In the genomic region with DNA sequence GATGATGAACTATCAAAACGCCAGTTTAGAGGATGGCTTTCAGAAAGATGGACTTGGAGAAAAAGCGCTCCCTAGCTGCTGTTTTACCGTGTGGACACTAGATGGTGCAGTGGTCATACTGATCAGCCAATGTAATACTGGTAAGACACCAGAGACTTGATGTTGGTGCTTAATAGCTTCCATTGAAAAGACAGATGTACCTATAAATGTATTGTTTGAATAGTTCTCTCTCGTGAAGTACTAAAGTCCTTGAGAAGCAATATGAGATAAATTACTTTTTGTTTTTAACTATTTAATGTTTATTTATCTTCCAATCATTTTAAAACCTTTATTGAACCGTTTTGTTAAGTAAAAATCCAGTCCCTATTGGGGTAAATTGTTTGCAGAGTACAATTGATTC, we compare ENCODE assay signal across 8 cellular contexts.
DNase-seq lines count a peak whose midpoint lies in the region; ATAC-seq and TF ChIP-seq lines count a peak whose summit lies in the region.

No MANE protein-coding gene starts in this region.

- no peaks in the 10 kb centered on the region for H3K36me3 Mint-ChIP-seq in activated naive CD8-positive, alpha-beta T cell treated with anti-CD3 and anti-CD28 coated beads for 36 hours

- H3K4me3 Mint-ChIP-seq in activated naive CD8-positive, alpha-beta T cell treated with anti-CD3 and anti-CD28 coated beads for 36 hours = no peak overlapping the region

- H3K36me3 ChIP-seq in GM06990 (ENCODE audit: control insufficient read depth, insufficient read depth, low read length) (no peaks in the 10 kb centered on the region), PC-9 (ENCODE audit: low read depth) (no peaks in the 10 kb centered on the region), prostate gland (no peaks in the 10 kb centered on the region)

- no peak overlapping the region for H3K27ac ChIP-seq in PC-9
- no peak overlapping the region for H3K27ac ChIP-seq in prostate gland

- H3K4me1 Mint-ChIP-seq in activated naive CD8-positive, alpha-beta T cell treated with anti-CD3 and anti-CD28 coated beads for 36 hours = no peaks in the 10 kb centered on the region

- no peaks in the 10 kb centered on the region; the same call in 1 of the 2 replicates for H4K20me1 ChIP-seq in PC-9 (ENCODE audit: insufficient read depth)

- BruUV-seq in PC-9 (replicated peaks; lab: Mats Ljungman, UMichigan) = no TSS peak

- H3K27me3 ChIP-seq in GM06990 (replicated peaks; ENCODE audit: control insufficient read depth, insufficient read depth, low read length) = no peaks in the 10 kb centered on the region
- no peaks in the 10 kb centered on the region for H3K27me3 ChIP-seq in PC-9 (ENCODE audit: insufficient read depth, low read depth)
- no peaks in the 10 kb centered on the region for H3K27me3 ChIP-seq in prostate gland (replicated peaks; ENCODE audit: insufficient read depth)

- peak; percentile 89 for ATAC-seq in GM21786 (IDR thresholded peaks at IDR 0.05; ENCODE audit: unreplicated experiment)
- peak; percentile 90 for ATAC-seq in Right ventricle myocardium inferior

- H3K79me2 ChIP-seq in PC-9 (ENCODE audit: low read depth) = no peaks in the 10 kb centered on the region

- TF ChIP-seq POLR2A in prostate gland (IDR thresholded peaks at IDR 0.05) = no peak

- H3K9me3 ChIP-seq in PC-9 (ENCODE audit: insufficient read depth, low read depth) (0 out of 2 replicates have a peak, but pooled peaks cover 3% of the 10 kb centered on the region), prostate gland (no peaks in the 10 kb centered on the region)

- intact Hi-C loops in PC-9 (cut with micrococcal nuclease; ENCODE audit: unreplicated experiment) (loop anchor here (1.0 to 2.0 kb wide), 3 partner anchors 97 to 438 kb away; partner anchors contain the start of gene LTV1), Right ventricle myocardium inferior (cut with DNase I) (loop anchor here (1.0 to 5.0 kb wide), 3 partner anchors 267 to 802 kb away; partner anchors contain the start of gene LTV1), prostate gland (cut with DNase I) (loop anchor here (1.0 to 5.0 kb wide), 2 partner anchors 267 to 438 kb away; partner anchors contain the start of gene LTV1)

- DNase-seq in GM06990 (ENCODE audit: extremely low read depth, insufficient read length) = peak; percentile 32
- peak; percentile 87 to 88 for DNase-seq in Kasumi-1 (lab: John Stamatoyannopoulos, UW)
- peak; percentile 48 to 56 for DNase-seq in PC-9
- DNase-seq in activated naive CD8-positive, alpha-beta T cell treated with anti-CD3 and anti-CD28 coated beads for 36 hours = peak; percentile 42
- no peak for DNase-seq in Right ventricle myocardium inferior (ENCODE audit: missing footprints)
- peak; percentile 66 for DNase-seq in prostate gland (ENCODE audit: low spot score)
- DNase-seq in mesenteric fat pad (ENCODE audit: low spot score) = no peak

- CTCF ChIA-PET in PC-9 (lab: Charles Lee) = interaction anchor here (0.6 to 1.3 kb wide), 4 partner anchors 31 to 1101 kb away, joined by 3 to 10 read pairs (median 4); no protein-coding TSS in a partner anchor

- H3K9me3 Mint-ChIP-seq in activated naive CD8-positive, alpha-beta T cell treated with anti-CD3 and anti-CD28 coated beads for 36 hours = no peaks in the 10 kb centered on the region

- no peaks in the 10 kb centered on the region for H3K9me2 ChIP-seq in PC-9 (ENCODE audit: insufficient read depth)

- TF ChIP-seq CTCF in GM06990 (IDR thresholded peaks at IDR 0.05; ENCODE audit: insufficient read depth, low read length, poor library complexity, severe bottlenecking) (peak; percentile 80), PC-9 (conservative IDR thresholded peaks at IDR 0.05) (peak; percentile 93), prostate gland (IDR thresholded peaks at IDR 0.05) (peak; percentile 72 to 91 (median 86))

- no peaks in the 10 kb centered on the region for H3F3A ChIP-seq in PC-9 (ENCODE audit: insufficient read depth, low read depth)

- H2AFZ ChIP-seq in PC-9 = no peak overlapping the region

- 4% methylated on average over 5 of the region's 5 CpGs for WGBS in prostate gland

- H3K4me3 ChIP-seq in GM06990 (replicated peaks; ENCODE audit: low read depth, low read length) (no peak overlapping the region), PC-9 (no peak overlapping the region), prostate gland (no peak overlapping the region)

- no peaks in the 10 kb centered on the region for H3K4me1 ChIP-seq in PC-9 (replicated peaks; ENCODE audit: insufficient read depth)
- H3K4me1 ChIP-seq in prostate gland (replicated peaks) = no peaks in the 10 kb centered on the region

- H3K27me3 Mint-ChIP-seq in activated naive CD8-positive, alpha-beta T cell treated with anti-CD3 and anti-CD28 coated beads for 36 hours = no peaks in the 10 kb centered on the region

- no peak overlapping the region for H3K4me2 ChIP-seq in PC-9

- no peak overlapping the region for H3K27ac Mint-ChIP-seq in activated naive CD8-positive, alpha-beta T cell treated with anti-CD3 and anti-CD28 coated beads for 36 hours

- POLR2A ChIA-PET in PC-9 (lab: Charles Lee; ENCODE audit: unreplicated experiment) = no interaction called here

Comparison
In these comparisons a context has a peak if more than half of its experiments do, and no peak if none do; other contexts are left out.
1. DNase-seq: peak in GM06990 (single experiment), Kasumi-1 (2 of 2), PC-9 (2 of 2), activated naive CD8-positive, alpha-beta T cell treated with anti-CD3 and anti-CD28 coated beads for 36 hours (single experiment) and prostate gland (single experiment); none in Right ventricle myocardium inferior (single experiment) and mesenteric fat pad (single experiment).
2. Peak in every context shown above with its lines, with median percentiles within 50 percentile points of each other: CTCF ChIP-seq.